ENCODE assay signal across 10 cellular contexts in genomic region chr19:19626516-19627441, GRCh38. TPM values are rescaled to one million over a fixed set of nuclear protein-coding genes. Genes with fewer than 3 reads are reported as not detected.
A peak's percentile ranks its signal among the peaks of the same experiment; 100 is the strongest.
DNase-seq lines count a peak whose midpoint lies in the region; ATAC-seq and TF ChIP-seq lines count a peak whose summit lies in the region.
"Had no signal": no experiment of that assay in that cellular context is flagged by ENCODE, and none has a peak within 500 bp of the region (broad histone marks: within the 10 kb centered on the region; RNA-seq: fewer than 3 reads in every experiment).

No MANE protein-coding gene starts in this region.

- peak overlapping the region; percentile 55 for H2BK120ac ChIP-seq in neuronal stem cell (ENCODE audit: low read depth, low read length)

- H2AK5ac ChIP-seq in neuronal stem cell (ENCODE audit: low read depth, low read length): peak overlapping the region; percentile 97

- H4K20me1 ChIP-seq in OCI-LY7 (ENCODE audit: insufficient read depth, low read length): no peaks in the 10 kb centered on the region

- H3K9me3 ChIP-seq in OCI-LY7 (ENCODE audit: low read length) (no peaks in the 10 kb centered on the region), neuronal stem cell (replicated peaks in 1 of 2; ENCODE audit: control insufficient read depth in 2 of 2, insufficient read depth in 1 of 2, low read depth in 1 of 2, low read length in 2 of 2) (peaks cover 0 to 3% of the 10 kb centered on the region in 2 donors)
- H3K9me3 ChIP-seq: gastrocnemius medialis, ovary had no signal

- peak overlapping the region; percentile 70 for H3K4me3 ChIP-seq in OCI-LY7 (ENCODE audit: low read depth, low read length, poor library complexity, severe bottlenecking)
- H3K4me3 ChIP-seq in neuronal stem cell (ENCODE audit: low read length in 2 of 2): peak overlapping the region in 1 of 2 donors; percentile 97

- H3K4me1 Mint-ChIP-seq in Calu3 (ENCODE audit: low read depth, unreplicated experiment): peaks cover 11% of the 10 kb centered on the region
- peaks cover 19 to 23% of the 10 kb centered on the region in 2 donors for H3K4me1 Mint-ChIP-seq in effector memory CD8-positive, alpha-beta T cell (ENCODE audit: low read depth in 2 of 2)

- H3K18ac ChIP-seq in neuronal stem cell (ENCODE audit: low read length): peak overlapping the region; percentile 49

- peak overlapping the region; percentile 62 for H2BK15ac ChIP-seq in neuronal stem cell (ENCODE audit: low read length)

- H3K14ac ChIP-seq in neuronal stem cell (ENCODE audit: low read length): no peak overlapping the region

- BruUV-seq in Calu3 (replicated peaks; lab: Mats Ljungman, UMichigan): TSS peak; percentile 49
- BruUV-seq in OCI-LY7 (replicated peaks; lab: Mats Ljungman, UMichigan): no TSS peak

- DNase-seq in Calu3: no peak
- DNase-seq in OCI-LY7 (ENCODE audit: low spot score): no peak
- DNase-seq in effector memory CD8-positive, alpha-beta T cell: no peak
- DNase-seq in neuronal stem cell (ENCODE audit: low spot score): no peak
- no peak for DNase-seq in T-helper 9 cell
- DNase-seq in NCI-H2081 (lab: John Stamatoyannopoulos, UW): no peak
- DNase-seq in cerebellar cortex (ENCODE audit: low spot score): no peak
- DNase-seq in NCI-H2107 treated with DMSO at 0.1 percent for 48 hours (lab: John Stamatoyannopoulos, UW; ENCODE audit: unreplicated experiment): no peak
- DNase-seq: gastrocnemius medialis had no signal

- no peaks in the 10 kb centered on the region for H3K27me3 Mint-ChIP-seq in Calu3 (ENCODE audit: unreplicated experiment)
- H3K27me3 Mint-ChIP-seq in effector memory CD8-positive, alpha-beta T cell: no peaks in the 10 kb centered on the region

- no peak overlapping the region for H3K27ac ChIP-seq in OCI-LY7 (ENCODE audit: low read depth, low read length, poor library complexity, severe bottlenecking)
- no peak overlapping the region for H3K27ac ChIP-seq in neuronal stem cell (replicated peaks; ENCODE audit: low read length)
- H3K27ac ChIP-seq: gastrocnemius medialis had no signal

- peak overlapping the region; percentile 11 for H2BK12ac ChIP-seq in neuronal stem cell (ENCODE audit: low read length)

- H3K79me2 ChIP-seq in OCI-LY7 (ENCODE audit: insufficient read depth, low read depth, low read length): no peaks in the 10 kb centered on the region

- CTCF ChIA-PET in Calu3 (lab: Charles Lee): interaction anchor here (0.5 kb wide), 1 partner anchor 54 kb away, joined by 3 read pairs; no protein-coding TSS in a partner anchor
- CTCF ChIA-PET in OCI-LY7 (lab: Charles Lee; ENCODE audit: unreplicated experiment): no interaction called here

- no peak overlapping the region for H4K91ac ChIP-seq in neuronal stem cell (ENCODE audit: low read depth, low read length, poor library complexity)

- intact Hi-C loops in Calu3 (cut with micrococcal nuclease; ENCODE audit: unreplicated experiment): no loop called here
- intact Hi-C loops in OCI-LY7 (cut with micrococcal nuclease; ENCODE audit: unreplicated experiment): no loop called here

- H3K36me3 ChIP-seq in OCI-LY7 (ENCODE audit: insufficient read depth, low read length): peaks cover 22% of the 10 kb centered on the region; the same call in 1 of the 2 replicates
- H3K36me3 ChIP-seq in neuronal stem cell (replicated peaks in 1 of 2; ENCODE audit: control insufficient read depth in 2 of 2, insufficient read depth in 2 of 2, low read length in 2 of 2): peaks cover 20 to 21% of the 10 kb centered on the region in 2 donors
- H3K36me3 ChIP-seq: gastrocnemius medialis, ovary had no signal

- peaks cover 46% of the 10 kb centered on the region for H3K36me3 Mint-ChIP-seq in Calu3 (ENCODE audit: insufficient read depth, unreplicated experiment)
- H3K36me3 Mint-ChIP-seq in effector memory CD8-positive, alpha-beta T cell (ENCODE audit: insufficient read depth): peaks cover 46% of the 10 kb centered on the region

- H3K4me2 ChIP-seq in OCI-LY7 (ENCODE audit: low read length) (peak overlapping the region; percentile 81), neuronal stem cell (ENCODE audit: insufficient read depth, low read length, poor library complexity, severe bottlenecking) (peak overlapping the region; percentile 96)

- peak overlapping the region; percentile 91 for H3K9ac ChIP-seq in neuronal stem cell (ENCODE audit: low read depth, low read length, poor library complexity)

- H4K8ac ChIP-seq in neuronal stem cell (ENCODE audit: low read depth, low read length): peak overlapping the region; percentile 6

- POLR2A ChIA-PET in OCI-LY7 (lab: Charles Lee): interaction anchor here (0.6 to 1.0 kb wide), 2 partner anchors 40 to 42 kb away, joined by 3 to 4 read pairs; no protein-coding TSS in a partner anchor

- no peak for ATAC-seq in effector memory CD8-positive, alpha-beta T cell (replicated peaks)
- ATAC-seq: gastrocnemius medialis had no signal

- H3K27me3 ChIP-seq in neuronal stem cell (ENCODE audit: control insufficient read depth in 3 of 3, insufficient read depth in 3 of 3, low read depth in 1 of 3, low read length in 3 of 3): no peaks in the 10 kb centered on the region
- H3K27me3 ChIP-seq: ovary had no signal

- H3K4ac ChIP-seq in neuronal stem cell (ENCODE audit: low read length): peak overlapping the region; percentile 1

- no peak for TF ChIP-seq CTCF in Calu3 (IDR thresholded peaks at IDR 0.05; ENCODE audit: unreplicated experiment)
- no peak for TF ChIP-seq CTCF in OCI-LY7 (conservative IDR thresholded peaks at IDR 0.05; ENCODE audit: low read length)

- H2BK5ac ChIP-seq in neuronal stem cell (ENCODE audit: low read length): no peak overlapping the region

- peak overlapping the region; percentile 66 for H3K23ac ChIP-seq in neuronal stem cell (ENCODE audit: low read depth, low read length, poor library complexity)

- H3K79me1 ChIP-seq in neuronal stem cell (ENCODE audit: low read depth, low read length): peaks cover 13% of the 10 kb centered on the region

- no peak overlapping the region for H2AFZ ChIP-seq in OCI-LY7 (ENCODE audit: low read length)
- H2AFZ ChIP-seq in neuronal stem cell (ENCODE audit: low read length): no peak overlapping the region

- WGBS in neuronal stem cell (ENCODE audit: extremely low coverage in 2 of 2, insufficient read length in 2 of 2, insufficient replicate concordance in 1 of 2), 2 donors: no CpG with 5 or more reads among the region's 48 CpGs

- peaks cover 18% of the 10 kb centered on the region for H3K4me1 ChIP-seq in OCI-LY7 (ENCODE audit: insufficient read depth, low read length, poor library complexity, severe bottlenecking)
- peaks cover 0 to 15% of the 10 kb centered on the region in 2 donors for H3K4me1 ChIP-seq in neuronal stem cell (ENCODE audit: control insufficient read depth in 2 of 2, insufficient read depth in 1 of 2, low read depth in 1 of 2, low read length in 2 of 2)
- H3K4me1 ChIP-seq: gastrocnemius medialis had no signal

- H3K9me2 ChIP-seq in OCI-LY7 (ENCODE audit: insufficient read depth, low read length): no peaks in the 10 kb centered on the region

- no peaks in the 10 kb centered on the region for H3K9me3 Mint-ChIP-seq in Calu3 (ENCODE audit: low read depth, unreplicated experiment)
- H3K9me3 Mint-ChIP-seq in effector memory CD8-positive, alpha-beta T cell: no peaks in the 10 kb centered on the region

- H3K27ac Mint-ChIP-seq in Calu3 (ENCODE audit: unreplicated experiment): peak overlapping the region; percentile 91
- peak overlapping the region; percentile 89 to 91 for H3K27ac Mint-ChIP-seq in effector memory CD8-positive, alpha-beta T cell

- peak overlapping the region; percentile 83 for H3K4me3 Mint-ChIP-seq in Calu3 (ENCODE audit: low read depth, unreplicated experiment)
- peak overlapping the region; percentile 86 to 90 for H3K4me3 Mint-ChIP-seq in effector memory CD8-positive, alpha-beta T cell

RNA-seq across cellular contexts. Expression of gene LPAR2, which starts 1.2 kb away (rescaled TPM):
- total RNA-seq in Calu3 (2022): 25.0 and 27.3 TPM in 2 replicates
- 6.0 and 12.4 TPM in 2 replicates for total RNA-seq in OCI-LY7 (2014; rRNA removed; shearing (Covaris generic))
- total RNA-seq in OCI-LY7 (2022): 17.5 and 18.4 TPM in 2 replicates
- polyA plus RNA-seq in neuronal stem cell (2013, experiment 1 of 2): 79.0 TPM
- polyA plus RNA-seq in neuronal stem cell (2013, experiment 2 of 2): 73.0 TPM

RNA-seq across cellular contexts. Expression of gene PBX4, which starts 8.3 kb away (rescaled TPM):
- total RNA-seq in Calu3 (2022): 5.1 and 6.0 TPM in 2 replicates
- 5.1 and 6.7 TPM in 2 replicates for total RNA-seq in OCI-LY7 (2014; rRNA removed; shearing (Covaris generic))
- 4.6 and 5.0 TPM in 2 replicates for total RNA-seq in OCI-LY7 (2022)
- 6.9 TPM for polyA plus RNA-seq in neuronal stem cell (2013, experiment 1 of 2)
- polyA plus RNA-seq in neuronal stem cell (2013, experiment 2 of 2): 7.0 TPM
- total RNA-seq: gastrocnemius medialis had no signal

RNA-seq across cellular contexts. Expression of gene GMIP, which starts 16.7 kb away (rescaled TPM):
- 17.2 and 17.3 TPM in 2 replicates for total RNA-seq in Calu3 (2022)
- 30.1 and 34.7 TPM in 2 replicates for total RNA-seq in OCI-LY7 (2014; rRNA removed; shearing (Covaris generic))
- 41.6 and 48.7 TPM in 2 replicates for total RNA-seq in OCI-LY7 (2022)
- 6.5 TPM for polyA plus RNA-seq in neuronal stem cell (2013, experiment 1 of 2)
- polyA plus RNA-seq in neuronal stem cell (2013, experiment 2 of 2): 6.7 TPM

RNA-seq across cellular contexts. Expression of gene ATP13A1, which starts 36.7 kb away (rescaled TPM):
- total RNA-seq in Calu3 (2022): 60.2 and 65.4 TPM in 2 replicates
- 41.0 and 58.3 TPM in 2 replicates for total RNA-seq in OCI-LY7 (2014; rRNA removed; shearing (Covaris generic))
- total RNA-seq in OCI-LY7 (2022): 122 and 128 TPM in 2 replicates
- polyA plus RNA-seq in neuronal stem cell (2013, experiment 1 of 2): 20.7 TPM
- polyA plus RNA-seq in neuronal stem cell (2013, experiment 2 of 2): 20.1 TPM

RNA-seq across cellular contexts. Expression of gene ZNF101, which starts 41.9 kb away (rescaled TPM):
- total RNA-seq in Calu3 (2022) (8.3 and 10.2 TPM in 2 replicates), OCI-LY7 (2022) (66.6 and 87.0 TPM in 2 replicates)
- total RNA-seq in OCI-LY7 (2014; rRNA removed; shearing (Covaris generic)): 83.8 and 85.6 TPM in 2 replicates
- 14.0 TPM for polyA plus RNA-seq in neuronal stem cell (2013, experiment 1 of 2)
- polyA plus RNA-seq in neuronal stem cell (2013, experiment 2 of 2): 14.0 TPM
